Comparison of ENCODE assay signal across 8 cellular contexts in genomic region chr12:56020437-56021189, GRCh38. TPM values are rescaled to one million over a fixed set of nuclear protein-coding genes. Genes with fewer than 3 reads are reported as not detected.
A peak's percentile ranks its signal among the peaks of the same experiment; 100 is the strongest.
DNase-seq lines count a peak whose midpoint lies in the region; ATAC-seq and TF ChIP-seq lines count a peak whose summit lies in the region.

TSS of gene IKZF4 (plus strand) at chr12:56021043. CDS start at chr12:56021494, 451 bp downstream.

- peak within 1 kb of the TSS in 3 of 5 donors; percentile 37 to 72 (median 52) for H3K9ac ChIP-seq in subcutaneous abdominal adipose tissue (ENCODE audit: low read length in 5 of 5)

- H3K9me3 ChIP-seq in BE2C (no peaks in the 10 kb centered on the region), subcutaneous abdominal adipose tissue (ENCODE audit: control insufficient read depth in 5 of 5, low read length in 5 of 5) (no peaks in the 10 kb centered on the region)

- peak within 1 kb of the TSS; percentile 58 for H3K27ac ChIP-seq in subcutaneous abdominal adipose tissue (ENCODE audit: low read depth, low read length)

- no peak for TF ChIP-seq CTCF in BE2C (IDR thresholded peaks at IDR 0.05; ENCODE audit: low read depth, low read length)

- intact Hi-C loops in left colon (cut with DNase I, micrococcal nuclease) = no loop called here

- no peaks in the 10 kb centered on the region for H3K36me3 ChIP-seq in BE2C
- peaks cover 0 to 27% (median 13%) of the 10 kb centered on the region in 5 donors for H3K36me3 ChIP-seq in subcutaneous abdominal adipose tissue (ENCODE audit: control insufficient read depth in 5 of 5, insufficient read depth in 5 of 5, low read length in 5 of 5)

- DNase-seq in BE2C (peak; percentile 55), NOMO-1 (lab: John Stamatoyannopoulos, UW; ENCODE audit: unreplicated experiment in 2 of 2) (peak; percentile 12 to 19), cerebellar cortex (ENCODE audit: low spot score) (peak; percentile 49), left colon (peak; percentile 50 to 53), HCEC 1CT (no peak), NCI-H2029 treated with DMSO at 0.1 percent for 48 hours (lab: John Stamatoyannopoulos, UW) (no peak)

- H3K27me3 ChIP-seq in BE2C (no peaks in the 10 kb centered on the region), subcutaneous abdominal adipose tissue (ENCODE audit: control insufficient read depth in 5 of 5, insufficient read depth in 4 of 5, low read length in 5 of 5) (no peaks in the 10 kb centered on the region)

- peak within 1 kb of the TSS; percentile 56 for H3K4me3 ChIP-seq in BE2C (ENCODE audit: low read depth, low read length)
- peak within 1 kb of the TSS; percentile 10 to 64 (median 36) for H3K4me3 ChIP-seq in subcutaneous abdominal adipose tissue (ENCODE audit: low read depth in 1 of 5, low read length in 5 of 5)

- H3K4me1 ChIP-seq in BE2C (peaks cover 11% of the 10 kb centered on the region), subcutaneous abdominal adipose tissue (ENCODE audit: control insufficient read depth in 5 of 5, insufficient read depth in 5 of 5, low read length in 5 of 5) (peaks cover 0 to 23% (median 18%) of the 10 kb centered on the region in 5 donors)

- ATAC-seq in left colon (peak; percentile 19), GM19351 (IDR thresholded peaks at IDR 0.05; ENCODE audit: unreplicated experiment) (no peak)

RNA-seq across cellular contexts. Expression of gene IKZF4, which starts in this region (rescaled TPM):
- polyA plus RNA-seq in BE2C (2012; ENCODE audit: insufficient read depth, insufficient read length, low read depth) = 6.2 TPM
- 1 to 10 TPM; 3.9 to 5.0 TPM for total RNA-seq in left colon

Comparison
In these comparisons a context has a peak if more than half of its experiments do, and no peak if none do; other contexts are left out.
1. DNase-seq: peak in BE2C (single experiment), NOMO-1 (2 of 2), cerebellar cortex (single experiment) and left colon (2 of 2); none in HCEC 1CT (single experiment) and NCI-H2029 treated with DMSO at 0.1 percent for 48 hours (single experiment).